In genomic region chr14:92448786-92449185, GRCh38 we compare ENCODE assay signal across 27 cellular contexts.
"Had no signal": no experiment of that assay in that cellular context is flagged by ENCODE, and none has a peak within 500 bp of the region (broad histone marks: within the 10 kb centered on the region; RNA-seq: fewer than 3 reads in every experiment).

No MANE protein-coding gene starts in this region.

- H3K36me3 ChIP-seq: adrenal gland, esophagus squamous epithelium, gastroesophageal sphincter had no signal

- H3K4me3 Mint-ChIP-seq: activated CD8-positive, alpha-beta T cell treated with anti-CD3 and anti-CD28 coated beads for 36 hours; activated naive CD8-positive, alpha-beta T cell; activated naive CD8-positive, alpha-beta T cell treated with anti-CD3 and anti-CD28 coated beads, Interleukin-2, amount 50 U/mL, for 24 hours; activated T-cell treated with anti-CD3 and anti-CD28 coated beads, Interleukin-2, amount 50 U/mL, for 4 hours; activated T-helper 17 cell treated with anti-CD3 and anti-CD28 coated beads, Interleukin-2, amount 50 U/mL, for 72 hours; effector memory CD8-positive, alpha-beta T cell; WTC11 had no signal

- H3K4me1 Mint-ChIP-seq: activated T-helper 17 cell treated with anti-CD3 and anti-CD28 coated beads, Interleukin-2, amount 50 U/mL, for 72 hours; WTC11 had no signal

- H3K36me3 Mint-ChIP-seq: activated naive CD8-positive, alpha-beta T cell; WTC11 had no signal

- H3K9me3 ChIP-seq: adrenal gland, body of pancreas, esophagus squamous epithelium, gastroesophageal sphincter had no signal

- H3K4me3 ChIP-seq: adrenal gland, body of pancreas, esophagus squamous epithelium, gastroesophageal sphincter had no signal

- H3K9me3 Mint-ChIP-seq: activated CD8-positive, alpha-beta T cell treated with anti-CD3 and anti-CD28 coated beads for 36 hours; activated naive CD8-positive, alpha-beta T cell treated with anti-CD3 and anti-CD28 coated beads, Interleukin-2, amount 50 U/mL, for 24 hours; activated T-cell treated with anti-CD3 and anti-CD28 coated beads, Interleukin-2, amount 50 U/mL, for 4 hours; activated T-helper 17 cell treated with anti-CD3 and anti-CD28 coated beads, Interleukin-2, amount 50 U/mL, for 72 hours; effector memory CD8-positive, alpha-beta T cell had no signal

- ATAC-seq: activated CD8-positive, alpha-beta T cell treated with anti-CD3 and anti-CD28 coated beads for 36 hours; activated naive CD8-positive, alpha-beta T cell treated with anti-CD3 and anti-CD28 coated beads, Interleukin-2, amount 50 U/mL, for 24 hours; activated T-cell treated with anti-CD3 and anti-CD28 coated beads, Interleukin-2, amount 50 U/mL, for 4 hours; activated T-helper 17 cell treated with anti-CD3 and anti-CD28 coated beads, Interleukin-2, amount 50 U/mL, for 72 hours; body of pancreas; effector memory CD8-positive, alpha-beta T cell; gastroesophageal sphincter; WTC11 had no signal

- H3K27ac Mint-ChIP-seq: activated CD8-positive, alpha-beta T cell treated with anti-CD3 and anti-CD28 coated beads for 36 hours; activated naive CD8-positive, alpha-beta T cell; activated naive CD8-positive, alpha-beta T cell treated with anti-CD3 and anti-CD28 coated beads, Interleukin-2, amount 50 U/mL, for 24 hours; activated T-helper 17 cell treated with anti-CD3 and anti-CD28 coated beads, Interleukin-2, amount 50 U/mL, for 72 hours; effector memory CD8-positive, alpha-beta T cell; WTC11 had no signal

- H3K27ac ChIP-seq: adrenal gland, body of pancreas, epithelial cell of prostate, esophagus squamous epithelium, gastroesophageal sphincter had no signal

- H3K27me3 Mint-ChIP-seq: activated CD8-positive, alpha-beta T cell treated with anti-CD3 and anti-CD28 coated beads for 36 hours; activated naive CD8-positive, alpha-beta T cell; activated naive CD8-positive, alpha-beta T cell treated with anti-CD3 and anti-CD28 coated beads, Interleukin-2, amount 50 U/mL, for 24 hours; activated T-helper 17 cell treated with anti-CD3 and anti-CD28 coated beads, Interleukin-2, amount 50 U/mL, for 72 hours; effector memory CD8-positive, alpha-beta T cell had no signal

- H3K27me3 ChIP-seq: adrenal gland, body of pancreas, esophagus squamous epithelium, gastroesophageal sphincter had no signal

- H3K4me1 ChIP-seq: adrenal gland, body of pancreas, esophagus squamous epithelium, gastroesophageal sphincter had no signal

- DNase-seq: activated CD4-positive, alpha-beta T cell treated with anti-CD3 and anti-CD28 coated beads for 48 hours; activated CD4-positive, alpha-beta T cell treated with anti-CD3 and anti-CD28 coated beads, Interleukin-2, amount 50 U/mL, for 1 hour; activated CD4-positive, alpha-beta T cell treated with anti-CD3 and anti-CD28 coated beads, Interleukin-2, amount 50 U/mL, for 48 hours; activated CD8-positive, alpha-beta memory T cell treated with anti-CD3 and anti-CD28 coated beads for 24 hours; activated CD8-positive, alpha-beta T cell treated with anti-CD3 and anti-CD28 coated beads for 36 hours; activated effector memory CD4-positive, alpha-beta T cell treated with Interleukin-2 at 50 U/mL for 16 hours; activated gamma-delta T cell treated with Interleukin-2 at 50 U/mL for 16 hours; activated naive CD4-positive, alpha-beta T cell treated with anti-CD3 and anti-CD28 coated beads, Interleukin-2, amount 50 U/mL, for 16 hours; activated naive CD4-positive, alpha-beta T cell treated with Interleukin-2 at 50 U/mL for 16 hours; activated naive CD8-positive, alpha-beta T cell treated with anti-CD3 and anti-CD28 coated beads, Interleukin-2, amount 50 U/mL, for 24 hours; activated T-cell treated with anti-CD3 and anti-CD28 coated beads, Interleukin-2, amount 50 U/mL, for 4 hours; adrenal gland; aorta; body of pancreas; caudate nucleus; cortex of kidney; dermis blood vessel endothelial cell; effector CD4-positive, alpha-beta T cell; effector memory CD8-positive, alpha-beta T cell; esophagus squamous epithelium; foreskin melanocyte; T-helper 2 cell had no signal
